In genomic region chr16:88308441-88309173, GRCh38 we compare ENCODE assay signal across 1 cellular context.
TF ChIP-seq lines count a peak whose summit lies in the region.

No MANE protein-coding gene starts in this region.

TF ChIP-seq in SK-N-SH, 30 proteins besides CTCF, POLR2A, EP300 and RAD21 (continued from another document):
- no peak for TF ChIP-seq MAX (IDR thresholded peaks at IDR 0.05; ENCODE audit: low read depth)
- no peak for TF ChIP-seq RCOR1 (IDR thresholded peaks at IDR 0.05; ENCODE audit: low read length)
